24 cellular contexts compared by ENCODE assay signal in the genomic region with DNA sequence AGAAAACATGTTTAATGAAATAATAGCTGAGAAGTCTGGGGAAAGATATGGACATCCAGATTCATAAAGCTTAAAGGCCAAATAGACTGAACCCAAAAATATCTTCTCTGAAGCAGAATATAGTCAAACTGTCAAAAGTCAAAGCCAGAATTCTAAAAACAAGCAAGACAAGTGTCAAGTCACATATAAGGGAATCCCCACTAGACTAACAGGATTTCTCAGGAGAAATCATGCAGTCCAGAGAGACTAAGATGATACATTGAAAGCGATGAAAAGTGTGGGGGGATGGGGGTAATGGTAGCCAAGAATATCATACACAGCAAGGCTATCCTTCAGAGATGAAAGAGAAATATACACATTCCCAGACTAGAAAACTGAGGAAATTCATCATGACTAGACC.
"Had no signal": no experiment of that assay in that cellular context is flagged by ENCODE, and none has a peak within 500 bp of the region (broad histone marks: within the 10 kb centered on the region; RNA-seq: fewer than 3 reads in every experiment).

No MANE protein-coding gene starts in this region.

- H3K4me3 ChIP-seq: stomach, suprapubic skin, testis, thoracic aorta, thyroid gland, tibial artery, tibial nerve, transverse colon, upper lobe of left lung, upper lobe of right lung, uterus, vagina had no signal

- H3K27ac ChIP-seq: stomach, suprapubic skin, testis, thoracic aorta, thyroid gland, tibial artery, tibial nerve, transverse colon, upper lobe of left lung, upper lobe of right lung, uterus, vagina had no signal

- H3K9me3 ChIP-seq: suprapubic skin, testis, thyroid gland had no signal

- H3K36me3 ChIP-seq: stomach, suprapubic skin, thoracic aorta, thyroid gland, transverse colon, upper lobe of left lung, upper lobe of right lung, uterus, vagina had no signal

- DNase-seq: stimulated activated CD4-positive, alpha-beta T cell treated with anti-CD3 and anti-CD28 coated beads, Interleukin-2, amount 100 ng/mL, for 48 hours; stimulated activated CD4-positive, alpha-beta T cell treated with anti-CD3 and anti-CD28 coated beads, Interleukin-4, amount 100 ng/mL, for 1 hour; stimulated activated CD4-positive, alpha-beta T cell treated with anti-CD3 and anti-CD28 coated beads, Interleukin-4, amount 100 ng/mL, for 24 hours; stimulated activated CD4-positive, alpha-beta T cell treated with anti-CD3 and anti-CD28 coated beads, Interleukin-4, amount 100 ng/mL, for 4 hours; stimulated activated CD8-positive, alpha-beta memory T cell treated with anti-CD3 and anti-CD28 coated beads, Interleukin-4, amount 100 ng/mL, for 48 hours; stimulated activated naive B cell treated with anti-CD40 and anti-IgM and Interleukin-4, amounts not matched to agents 10 μg/mL and 1 μg/mL and 100 μg/mL, for 72 hours; stimulated activated naive CD4-positive, alpha-beta T cell; stimulated activated naive CD4-positive, alpha-beta T cell treated with Interleukin-2 at 50 U/mL for 16 hours; stimulated activated naive CD8-positive, alpha-beta T cell treated with anti-CD3 and anti-CD28 coated beads, Interleukin-15, amount 100 ng/mL, for 72 hours; stimulated activated naive CD8-positive, alpha-beta T cell treated with anti-CD3 and anti-CD28 coated beads, Interleukin-15, Interleukin-2, amounts not matched to agents 100 U/mL and 50 U/mL, for 24 hours; stomach; substantia nigra; testis; thyroid gland; tibial artery; transverse colon; trophoblast cell; upper lobe of left lung; upper lobe of right lung; uterus had no signal

- H3K4me1 ChIP-seq: stomach, suprapubic skin, testis, thyroid gland, tibial artery, tibial nerve, transverse colon, upper lobe of left lung, upper lobe of right lung, uterus, vagina had no signal
